ENCODE assay signal across 24 cellular contexts in the genomic region with DNA sequence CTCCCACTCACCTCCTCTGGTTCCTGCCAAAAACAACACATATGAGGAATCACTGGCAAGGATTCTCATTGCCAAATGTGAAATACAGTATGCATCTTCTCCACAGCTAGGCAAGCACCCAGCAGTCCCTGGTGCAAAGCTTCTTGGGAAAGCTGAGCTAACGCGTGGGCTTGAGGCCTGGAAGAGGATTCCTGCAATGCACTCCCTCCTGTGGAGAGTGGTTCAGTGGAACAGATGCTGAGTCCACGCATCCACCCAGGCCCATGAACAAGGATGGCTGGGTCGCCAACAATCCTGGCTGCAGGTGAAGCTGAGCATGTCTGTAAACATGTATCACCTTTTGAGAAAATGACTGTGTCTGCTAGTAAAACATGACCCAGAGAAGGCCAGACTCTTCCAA.
"Had no signal": no experiment of that assay in that cellular context is flagged by ENCODE, and none has a peak within 500 bp of the region (broad histone marks: within the 10 kb centered on the region; RNA-seq: fewer than 3 reads in every experiment).

No MANE protein-coding gene starts in this region.

- H3K9me3 Mint-ChIP-seq: activated B cell treated with CpG ODN at 0.5 μM for 24 hours; activated T-helper 17 cell treated with anti-CD3 and anti-CD28 coated beads, Interleukin-2, amount 50 U/mL, for 72 hours had no signal

- H3K27ac Mint-ChIP-seq: activated B cell treated with CpG ODN at 0.5 μM for 24 hours; activated CD4-positive, alpha-beta T cell treated with anti-CD3 and anti-CD28 coated beads, Interleukin-2, amount 10 ng/mL, durations not matched to agents 24 days and 14 days; activated naive CD4-positive, alpha-beta T cell treated with anti-CD3 and anti-CD28 coated beads for 36 hours; activated naive CD8-positive, alpha-beta T cell; activated T-helper 17 cell treated with anti-CD3 and anti-CD28 coated beads, Interleukin-2, amount 50 U/mL, for 72 hours; T-helper 17 cell had no signal

- ATAC-seq: activated T-helper 17 cell treated with anti-CD3 and anti-CD28 coated beads, Interleukin-2, amount 50 U/mL, for 72 hours; T-helper 17 cell had no signal

- H3K4me1 Mint-ChIP-seq: activated B cell treated with CpG ODN at 0.5 μM for 24 hours; activated CD4-positive, alpha-beta T cell treated with anti-CD3 and anti-CD28 coated beads, Interleukin-2, amount 10 ng/mL, durations not matched to agents 24 days and 14 days; activated T-helper 17 cell treated with anti-CD3 and anti-CD28 coated beads, Interleukin-2, amount 50 U/mL, for 72 hours; T-helper 17 cell had no signal

- DNase-seq: activated B cell treated with CpG ODN at 0.5 μM for 24 hours; activated CD4-positive, alpha-beta T cell treated with anti-CD3 and anti-CD28 coated beads for 1 hour; activated CD4-positive, alpha-beta T cell treated with anti-CD3 and anti-CD28 coated beads, Interleukin-2, amount 10 ng/mL, durations not matched to agents 24 days and 14 days; activated CD4-positive, alpha-beta T cell treated with anti-CD3 and anti-CD28 coated beads, Interleukin-2, amount 50 U/mL, for 48 hours; activated gamma-delta T cell; activated naive CD4-positive, alpha-beta T cell treated with anti-CD3 and anti-CD28 coated beads for 36 hours; activated T-cell treated with anti-CD3 and anti-CD28 coated beads for 4 hours; activated T-cell treated with anti-CD3 and anti-CD28 coated beads, Interleukin-2, amount 50 U/mL, for 48 hours; amygdala; KG1; NCI-H1092 treated with DMSO at 0.1 percent for 48 hours; NCI-H1436; NCI-H1694 treated with DMSO at 0.1 percent for 48 hours; NCI-H2029 treated with DMSO at 0.1 percent for 48 hours; NCI-H446; NCI-H524 treated with DMSO at 0.1 percent for 48 hours; NCI-H82; SIG-M5; T-helper 17 cell; T-helper 9 cell had no signal

- H3K4me3 Mint-ChIP-seq: activated B cell treated with CpG ODN at 0.5 μM for 24 hours; activated CD4-positive, alpha-beta T cell treated with anti-CD3 and anti-CD28 coated beads, Interleukin-2, amount 10 ng/mL, durations not matched to agents 24 days and 14 days; activated naive CD4-positive, alpha-beta T cell treated with anti-CD3 and anti-CD28 coated beads for 36 hours; activated naive CD8-positive, alpha-beta T cell; activated T-helper 17 cell treated with anti-CD3 and anti-CD28 coated beads, Interleukin-2, amount 50 U/mL, for 72 hours; brain; IgD-negative memory B cell; T-helper 17 cell had no signal

- H3K27me3 Mint-ChIP-seq: activated B cell treated with CpG ODN at 0.5 μM for 24 hours; activated CD4-positive, alpha-beta T cell treated with anti-CD3 and anti-CD28 coated beads, Interleukin-2, amount 10 ng/mL, durations not matched to agents 24 days and 14 days; activated T-helper 17 cell treated with anti-CD3 and anti-CD28 coated beads, Interleukin-2, amount 50 U/mL, for 72 hours had no signal
